9 cellular contexts compared by ENCODE assay signal in the genomic region with DNA sequence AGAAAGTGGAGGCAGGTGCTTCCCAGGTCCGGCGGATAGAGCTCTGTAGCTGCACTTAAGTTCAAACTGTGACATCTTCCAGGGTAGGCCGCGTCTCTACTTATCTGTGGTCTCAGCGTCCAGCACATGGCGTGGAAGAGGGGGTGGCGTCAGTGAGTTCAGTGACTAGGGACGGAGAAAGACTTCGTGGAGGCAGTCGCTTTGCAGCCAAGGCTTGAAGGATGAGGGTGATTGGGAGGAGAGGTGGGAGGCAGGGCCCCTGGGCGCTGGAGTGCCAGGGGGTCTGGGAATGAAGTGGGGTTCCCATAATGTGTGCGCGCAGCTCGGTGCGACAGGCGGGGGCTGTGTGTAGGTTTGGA. TPM values are rescaled to one million over a fixed set of nuclear protein-coding genes. Genes with fewer than 3 reads are reported as not detected.
A peak's percentile ranks its signal among the peaks of the same experiment; 100 is the strongest.
DNase-seq lines count a peak whose midpoint lies in the region; ATAC-seq and TF ChIP-seq lines count a peak whose summit lies in the region.
"Had no signal": no experiment of that assay in that cellular context is flagged by ENCODE, and none has a peak within 500 bp of the region (broad histone marks: within the 10 kb centered on the region; RNA-seq: fewer than 3 reads in every experiment).

No MANE protein-coding gene starts in this region.

- ATAC-seq in gastroesophageal sphincter = no peak

- H3K9me3 ChIP-seq in gastroesophageal sphincter = no peaks in the 10 kb centered on the region
- no peaks in the 10 kb centered on the region for H3K9me3 ChIP-seq in skeletal muscle tissue (ENCODE audit: control insufficient read depth in 3 of 3, low read length in 3 of 3)
- H3K9me3 ChIP-seq: thyroid gland had no signal

- WGBS in gastroesophageal sphincter (ENCODE audit: low coverage in 1 of 2), 2 donors = 44 to 56% methylated on average over 11 to 16 of the region's 16 CpGs

- peak overlapping the region; percentile 2; the same call in 1 of the 2 replicates for H3K4me3 Mint-ChIP-seq in HFFc6
- H3K4me3 Mint-ChIP-seq in activated CD4-positive, alpha-beta memory T cell treated with anti-CD3 and anti-CD28 coated beads for 36 hours = peak overlapping the region; percentile 54

- H3K27ac Mint-ChIP-seq in HFFc6 = no peak overlapping the region
- no peak overlapping the region for H3K27ac Mint-ChIP-seq in activated CD4-positive, alpha-beta memory T cell treated with anti-CD3 and anti-CD28 coated beads for 36 hours

- no peak for TF ChIP-seq POLR2A in gastroesophageal sphincter (IDR thresholded peaks at IDR 0.05)

- POLR2A ChIA-PET in activated CD4-positive, alpha-beta memory T cell treated with anti-CD3 and anti-CD28 coated beads for 36 hours (lab: Charles Lee) = interaction anchor here (1.4 to 1.8 kb wide), 2 partner anchors 48 to 114 kb away, joined by 3 to 9 read pairs; partner anchors contain the start of gene AGO3

- H3K36me3 ChIP-seq in gastroesophageal sphincter (peaks cover 0 to under 1% of the 10 kb centered on the region in 2 donors), skeletal muscle tissue (ENCODE audit: control insufficient read depth in 3 of 3, insufficient read depth in 3 of 3, low read length in 3 of 3) (no peaks in the 10 kb centered on the region)
- H3K36me3 ChIP-seq: thyroid gland had no signal

- no peaks in the 10 kb centered on the region for H3K36me3 Mint-ChIP-seq in HFFc6 (ENCODE audit: low read depth)
- no peaks in the 10 kb centered on the region for H3K36me3 Mint-ChIP-seq in activated CD4-positive, alpha-beta memory T cell treated with anti-CD3 and anti-CD28 coated beads for 36 hours

- 0 out of 2 replicates have a peak, but pooled peaks cover 5% of the 10 kb centered on the region for H3K27me3 Mint-ChIP-seq in HFFc6 (ENCODE audit: insufficient read depth)
- H3K27me3 Mint-ChIP-seq in activated CD4-positive, alpha-beta memory T cell treated with anti-CD3 and anti-CD28 coated beads for 36 hours = no peaks in the 10 kb centered on the region

- no peak for TF ChIP-seq EP300 in gastroesophageal sphincter (IDR thresholded peaks at IDR 0.05)

- no peaks in the 10 kb centered on the region for H3K27me3 ChIP-seq in gastroesophageal sphincter
- H3K27me3 ChIP-seq in skeletal muscle tissue (ENCODE audit: control insufficient read depth in 3 of 3, insufficient read depth in 3 of 3, low read length in 3 of 3) = no peaks in the 10 kb centered on the region
- H3K27me3 ChIP-seq: thyroid gland had no signal

- intact Hi-C loops in activated CD4-positive, alpha-beta memory T cell treated with anti-CD3 and anti-CD28 coated beads for 36 hours (cut with micrococcal nuclease) = loop anchor here (2.0 kb wide), 1 partner anchor 206 kb away; the partner anchor contains the start of gene ADPRS

- H3K9ac ChIP-seq in skeletal muscle tissue (ENCODE audit: low read depth in 1 of 3, low read length in 3 of 3) = peak overlapping the region; percentile 43 to 96 (median 83)

- no peaks in the 10 kb centered on the region for H3K9me3 Mint-ChIP-seq in HFFc6
- no peaks in the 10 kb centered on the region for H3K9me3 Mint-ChIP-seq in activated CD4-positive, alpha-beta memory T cell treated with anti-CD3 and anti-CD28 coated beads for 36 hours

- TF ChIP-seq CTCF in HFFc6 (IDR thresholded peaks at IDR 0.05) (no peak), gastroesophageal sphincter (IDR thresholded peaks at IDR 0.05) (no peak)

- peaks cover 0 to 47% (median 9%) of the 10 kb centered on the region in 3 donors for H3K4me1 ChIP-seq in gastroesophageal sphincter
- peaks cover 7 to 33% (median 11%) of the 10 kb centered on the region in 3 donors for H3K4me1 ChIP-seq in skeletal muscle tissue (ENCODE audit: control insufficient read depth in 3 of 3, insufficient read depth in 3 of 3, low read length in 3 of 3)

- peak overlapping the region; percentile 7 to 93 for H3K4me3 ChIP-seq in gastroesophageal sphincter
- peak overlapping the region; percentile 66 to 98 (median 83) for H3K4me3 ChIP-seq in skeletal muscle tissue (ENCODE audit: low read length in 3 of 3)

- peak overlapping the region in 3 of 4 donors; percentile 84 to 87 (median 86) for H3K27ac ChIP-seq in gastroesophageal sphincter
- no peak overlapping the region for H3K27ac ChIP-seq in skeletal muscle tissue (ENCODE audit: low read depth, low read length)

- CTCF ChIA-PET in activated CD4-positive, alpha-beta memory T cell treated with anti-CD3 and anti-CD28 coated beads for 36 hours (lab: Charles Lee) = interaction anchor here (0.8 to 3.1 kb wide), 14 partner anchors 9 to 211 kb away, joined by 3 to 17 read pairs (median 6); partner anchors contain the start of genes AGO3 and CLSPN

- peaks cover 43% of the 10 kb centered on the region for H3K4me1 Mint-ChIP-seq in HFFc6 (ENCODE audit: low read depth)
- peaks cover 43% of the 10 kb centered on the region for H3K4me1 Mint-ChIP-seq in activated CD4-positive, alpha-beta memory T cell treated with anti-CD3 and anti-CD28 coated beads for 36 hours (ENCODE audit: low read depth)

- DNase-seq in HFFc6 (no peak), HCEC 1CT (no peak), islet precursor cell (no peak)
- no peak for DNase-seq in activated CD4-positive, alpha-beta memory T cell treated with anti-CD3 and anti-CD28 coated beads for 36 hours
- DNase-seq in stimulated activated CD8-positive, alpha-beta memory T cell treated with anti-CD3 and anti-CD28 coated beads, Interleukin-4, amount 100 ng/mL, for 48 hours = no peak
- no peak for DNase-seq in stimulated activated naive CD4-positive, alpha-beta T cell (lab: John Stamatoyannopoulos, UW)

RNA-seq across cellular contexts. Expression of gene AGO1, which starts 0.4 kb away (rescaled TPM):
- total RNA-seq in HFFc6 (2021; fragmentation: NEBNext Ultra II Directional; extraction: Animal tissue kit (Norgen Biotek cat#: 25700)) = 10 to 100 TPM; 24.7 to 30.6 (median 27.4) TPM
- total RNA-seq in activated CD4-positive, alpha-beta memory T cell treated with anti-CD3 and anti-CD28 coated beads for 36 hours = 10 to 100 TPM; 28.8 TPM
- total RNA-seq in gastroesophageal sphincter (10 to 100 TPM; 19.5 to 39.5 (median 24.1) TPM), skeletal muscle tissue (5.7 TPM)

RNA-seq across cellular contexts. Expression of gene AGO3, which starts 48.3 kb away (rescaled TPM):
- 10 to 100 TPM; 18.3 to 24.0 (median 21.4) TPM for total RNA-seq in HFFc6 (2021; fragmentation: NEBNext Ultra II Directional; extraction: Animal tissue kit (Norgen Biotek cat#: 25700))
- 10 to 100 TPM; 23.1 to 25.3 TPM for total RNA-seq in activated CD4-positive, alpha-beta memory T cell treated with anti-CD3 and anti-CD28 coated beads for 36 hours
- total RNA-seq in gastroesophageal sphincter (10 to 100 TPM; 33.9 to 36.9 (median 34.2) TPM), skeletal muscle tissue (13.0 TPM)
